8 cellular contexts compared by ENCODE assay signal in genomic region chr16:86874141-86874540, GRCh38.
A peak's percentile ranks its signal among the peaks of the same experiment; 100 is the strongest.
DNase-seq lines count a peak whose midpoint lies in the region; ATAC-seq and TF ChIP-seq lines count a peak whose summit lies in the region.

No MANE protein-coding gene starts in this region.

- no peaks in the 10 kb centered on the region for H3K4me1 Mint-ChIP-seq in activated naive CD8-positive, alpha-beta T cell treated with anti-CD3 and anti-CD28 coated beads, Interleukin-2, amount 10 ng/mL, durations not matched to agents 7 days and 5 days
- H3K4me1 Mint-ChIP-seq in nephron: peaks cover 28% of the 10 kb centered on the region

- no peak overlapping the region for H3K27ac Mint-ChIP-seq in activated naive CD8-positive, alpha-beta T cell treated with anti-CD3 and anti-CD28 coated beads, Interleukin-2, amount 10 ng/mL, durations not matched to agents 7 days and 5 days
- H3K27ac Mint-ChIP-seq in nephron: peak overlapping the region in 2 of 3 experiments; percentile 47 to 64

- no peaks in the 10 kb centered on the region for H3K4me1 ChIP-seq in KMS-11 (ENCODE audit: low read depth, poor library complexity, severe bottlenecking)

- no peaks in the 10 kb centered on the region for H4K20me1 ChIP-seq in KMS-11 (ENCODE audit: insufficient read depth)

- no peak overlapping the region for H3K9ac ChIP-seq in KMS-11

- H3K27me3 Mint-ChIP-seq in activated naive CD8-positive, alpha-beta T cell treated with anti-CD3 and anti-CD28 coated beads, Interleukin-2, amount 10 ng/mL, durations not matched to agents 7 days and 5 days: peaks cover 22% of the 10 kb centered on the region
- peaks cover 76% of the 10 kb centered on the region for H3K27me3 Mint-ChIP-seq in nephron (ENCODE audit: low read depth)

- H3K36me3 Mint-ChIP-seq in activated naive CD8-positive, alpha-beta T cell treated with anti-CD3 and anti-CD28 coated beads, Interleukin-2, amount 10 ng/mL, durations not matched to agents 7 days and 5 days: no peaks in the 10 kb centered on the region
- H3K36me3 Mint-ChIP-seq in nephron (ENCODE audit: low read depth): peaks cover 19% of the 10 kb centered on the region

- peaks cover 12% of the 10 kb centered on the region; the same call in 1 of the 2 replicates for H3K27me3 ChIP-seq in KMS-11 (ENCODE audit: insufficient read depth, low read depth)

- no peak overlapping the region for H3K4me3 Mint-ChIP-seq in activated naive CD8-positive, alpha-beta T cell treated with anti-CD3 and anti-CD28 coated beads, Interleukin-2, amount 10 ng/mL, durations not matched to agents 7 days and 5 days
- H3K4me3 Mint-ChIP-seq in nephron: no peak overlapping the region

- no peaks in the 10 kb centered on the region for H3K9me3 Mint-ChIP-seq in activated naive CD8-positive, alpha-beta T cell treated with anti-CD3 and anti-CD28 coated beads, Interleukin-2, amount 10 ng/mL, durations not matched to agents 7 days and 5 days
- H3K9me3 Mint-ChIP-seq in nephron: peaks cover 28% of the 10 kb centered on the region

- ATAC-seq in activated naive CD8-positive, alpha-beta T cell treated with anti-CD3 and anti-CD28 coated beads, Interleukin-2, amount 10 ng/mL, durations not matched to agents 7 days and 5 days (ENCODE audit: low read depth): no peak
- ATAC-seq in HG03108 (IDR thresholded peaks at IDR 0.05; ENCODE audit: unreplicated experiment) (no peak), HG03139 (IDR thresholded peaks at IDR 0.05; ENCODE audit: unreplicated experiment) (no peak)

- H2AFZ ChIP-seq in KMS-11 (ENCODE audit: low read depth): no peak overlapping the region

- H3K36me3 ChIP-seq in KMS-11 (ENCODE audit: insufficient read depth): no peaks in the 10 kb centered on the region

- peak; percentile 68 for DNase-seq in GM03348 (ENCODE audit: low spot score)
- peak; percentile 51 for DNase-seq in activated naive CD8-positive, alpha-beta T cell treated with anti-CD3 and anti-CD28 coated beads, Interleukin-2, amount 10 ng/mL, durations not matched to agents 7 days and 5 days
- no peak for DNase-seq in anterior cingulate cortex (lab: John Stamatoyannopoulos, UW)
- no peak for DNase-seq in pons (ENCODE audit: low spot score)

- H3K4me3 ChIP-seq in KMS-11 (IDR thresholded peaks at IDR 0.05; ENCODE audit: insufficient read depth, low read depth, low read length): no peak overlapping the region

- no peaks in the 10 kb centered on the region for H3K79me2 ChIP-seq in KMS-11 (ENCODE audit: insufficient read depth, low read depth)

- peak; percentile 50 for TF ChIP-seq CTCF in KMS-11 (conservative IDR thresholded peaks at IDR 0.05; ENCODE audit: low read depth, low read length)
- peak in 2 of 3 experiments; percentile 7 to 36 for TF ChIP-seq CTCF in nephron (IDR thresholded peaks at IDR 0.05; ENCODE audit: unreplicated experiment in 3 of 3)

- H3K4me2 ChIP-seq in KMS-11: no peak overlapping the region

- no peak overlapping the region for H3K27ac ChIP-seq in KMS-11

- POLR2A ChIA-PET in activated naive CD8-positive, alpha-beta T cell treated with anti-CD3 and anti-CD28 coated beads, Interleukin-2, amount 10 ng/mL, durations not matched to agents 7 days and 5 days (lab: Charles Lee): no interaction called here

Comparison
In these comparisons a context has a peak if more than half of its experiments do, and no peak if none do; other contexts are left out.
1. DNase-seq: peak in GM03348 (single experiment) and activated naive CD8-positive, alpha-beta T cell treated with anti-CD3 and anti-CD28 coated beads, Interleukin-2, amount 10 ng/mL, durations not matched to agents 7 days and 5 days (single experiment); none in anterior cingulate cortex (0 of 58) and pons (single experiment).